8 cellular contexts compared by ENCODE assay signal in genomic region chr3:50274371-50275104, GRCh38.
DNase-seq lines count a peak whose midpoint lies in the region; ATAC-seq lines count a peak whose summit lies in the region.

No MANE protein-coding gene starts in this region.

- H3K36me3 ChIP-seq in iPS-15b (ENCODE audit: control insufficient read depth, insufficient read depth, low read length): peaks cover 4% of the 10 kb centered on the region

- H3K27me3 ChIP-seq in iPS-15b (ENCODE audit: control insufficient read depth, insufficient read depth, low read length): peaks cover 46% of the 10 kb centered on the region

- no peaks in the 10 kb centered on the region for H3K9me3 ChIP-seq in iPS-15b (ENCODE audit: control insufficient read depth, insufficient read depth, low read length)

- H3K9ac ChIP-seq in iPS-15b (ENCODE audit: low read depth, low read length): no peak overlapping the region

- in situ Hi-C loops in KBM-7 (cut with MboI; ENCODE audit: low pct_unique_long_range_greater_than_20kb, low sequenced_read_pairs): no loop called here

- peak overlapping the region; percentile 55 for H3K4me3 ChIP-seq in iPS-15b (ENCODE audit: low read depth, low read length)

- H3K4me1 ChIP-seq in iPS-15b (ENCODE audit: control insufficient read depth, insufficient read depth, low read length): peaks cover 5% of the 10 kb centered on the region

- no peak for ATAC-seq in HG03378 (IDR thresholded peaks at IDR 0.05; ENCODE audit: unreplicated experiment)

- H3K27ac ChIP-seq in angular gyrus (ENCODE audit: low read depth, low read length): peak overlapping the region; percentile 66

- DNase-seq in DMS153 treated with DMSO at 0.1 percent for 48 hours (lab: John Stamatoyannopoulos, UW; ENCODE audit: unreplicated experiment): peak; percentile 0
- peak; percentile 84 for DNase-seq in KBM-7
- peak; percentile 40 to 77 (median 61) for DNase-seq in T-helper 2 cell
- peak; percentile 81 to 84 for DNase-seq in stimulated activated CD4-positive, alpha-beta T cell treated with anti-CD3 and anti-CD28 coated beads, Interleukin-2, amount 100 ng/mL, for 24 hours
- DNase-seq in NK-92 treated with Interleukin-12 subunit alpha and Interleukin-12 subunit beta, amount 100 ng/mL, for 24 hours (lab: John Stamatoyannopoulos, UW): no peak
